Comparison of ENCODE assay signal across 8 cellular contexts in the genomic region with DNA sequence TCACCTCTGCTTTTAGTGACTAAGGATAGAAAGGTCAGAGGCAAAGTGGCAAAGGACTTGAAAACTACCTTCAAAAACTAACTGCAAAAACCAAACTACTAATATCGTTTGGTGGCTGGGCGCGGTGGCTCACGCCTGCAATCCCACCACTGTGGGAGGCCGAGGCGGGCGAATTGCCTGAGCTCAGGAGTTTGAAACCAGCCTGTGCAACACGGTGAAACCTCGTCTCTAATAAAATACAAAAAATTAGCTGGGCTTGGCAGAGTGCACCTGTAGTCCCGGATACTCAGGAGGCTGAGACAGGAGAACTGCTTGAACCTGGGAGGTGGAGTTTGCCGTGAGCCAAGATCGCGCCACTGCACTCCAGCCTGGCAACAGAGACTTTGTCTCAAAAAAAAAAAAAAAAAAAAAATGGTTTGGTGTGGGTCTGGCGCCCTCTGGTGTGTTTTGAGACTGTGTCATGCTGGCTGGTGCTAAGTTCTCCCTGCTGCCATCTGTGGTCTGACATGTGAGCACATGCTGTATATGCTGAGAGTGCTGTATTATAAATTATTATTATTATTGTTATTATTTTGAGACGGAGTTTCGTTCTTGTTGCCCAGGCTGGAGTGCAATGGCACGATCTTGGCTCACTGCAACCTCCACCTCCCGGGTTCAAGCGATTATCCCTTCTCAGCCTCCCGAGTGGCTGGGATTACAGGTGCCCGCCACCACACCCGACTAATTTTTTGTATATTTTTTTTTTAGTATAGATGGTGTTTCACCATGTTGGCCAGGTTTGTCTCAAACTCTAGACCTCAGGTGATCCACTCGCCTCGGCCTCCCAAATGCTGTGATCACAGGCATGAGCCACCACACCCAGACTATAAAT. TPM values are rescaled to one million over a fixed set of nuclear protein-coding genes. Genes with fewer than 3 reads are reported as not detected.
DNase-seq lines count a peak whose midpoint lies in the region; ATAC-seq, FAIRE-seq and TF ChIP-seq lines count a peak whose summit lies in the region.

No MANE protein-coding gene starts in this region.

- POLR2A ChIA-PET in K562 (lab: Yijun Ruan, JAX) = no interaction called here

- CTCF ChIA-PET in K562 (lab: Yijun Ruan, JAX; ENCODE audit: low intra/inter-chr PET ratio) = interaction anchor here (0.6 to 1.0 kb wide), 6 partner anchors 38 to 452 kb away, joined by 3 to 6 read pairs (median 4); no protein-coding TSS in a partner anchor

- 12% methylated on average over 12 of the region's 24 CpGs for WGBS in K562 (ENCODE audit: insufficient coverage, low coverage, missing lambda C conversion rate)

- ATAC-seq in HG02884 (IDR thresholded peaks at IDR 0.05; ENCODE audit: unreplicated experiment) = peak; percentile 67
- ATAC-seq in K562 = peak; percentile 99

- no peaks in the 10 kb centered on the region for H3K9me1 ChIP-seq in K562 (ENCODE audit: control insufficient read depth, insufficient read depth, low read length)

- no peaks in the 10 kb centered on the region for H4K20me1 ChIP-seq in K562 (replicated peaks; ENCODE audit: control insufficient read depth, insufficient read depth, low read length)

- in situ Hi-C loops in K562 (cut with MboI) = loop anchor here (25.0 kb wide), 1 partner anchor 259 kb away; no protein-coding TSS in a partner anchor

- H3K4me2 ChIP-seq in K562 (ENCODE audit: insufficient read depth, low read length) = no peak overlapping the region

- peak; percentile 67 for DNase-seq in activated gamma-delta T cell treated with Interleukin-2 at 50 U/mL for 16 hours
- no peak for DNase-seq in activated gamma-delta T cell (lab: John Stamatoyannopoulos, UW)
- DNase-seq in NCI-H1694 treated with DMSO at 0.1 percent for 48 hours (lab: John Stamatoyannopoulos, UW) = peak; percentile 64
- peak; percentile 42 for DNase-seq in T-helper 22 cell (ENCODE audit: low read depth)
- DNase-seq in K562 (ENCODE audit: extremely low read depth in 1 of 4, low spot score in 3 of 4) = peak; percentile 49 to 75 (median 61)
- DNase-seq in iPS-NIHi7 (ENCODE audit: extremely low spot score) = peak; percentile 85
- peak; percentile 41 to 44 for DNase-seq in stimulated activated CD4-positive, alpha-beta T cell treated with anti-CD3 and anti-CD28 coated beads, Interleukin-15, amount 100 ng/mL, for 48 hours (ENCODE audit: low read depth in 2 of 2)

- no peak overlapping the region for H2AFZ ChIP-seq in K562 (ENCODE audit: low read depth, low read length)

- no peaks in the 10 kb centered on the region for H3K4me1 ChIP-seq in K562 (replicated peaks in 1 of 2; ENCODE audit: control insufficient read depth in 2 of 2, insufficient read depth in 2 of 2, low read length in 2 of 2)

- peak; percentile 83 for FAIRE-seq in K562 (lab: Jason Lieb, UNC)

- no peak for TF ChIP-seq EP300 in K562 (IDR thresholded peaks at IDR 0.05; ENCODE audit: low read length)

- no TSS peak for BruUV-seq in K562 (replicated peaks; lab: Mats Ljungman, UMichigan)

- no peaks in the 10 kb centered on the region for H3K79me2 ChIP-seq in K562 (ENCODE audit: control insufficient read depth, insufficient read depth, low read length)

- H3K9ac ChIP-seq in K562 (ENCODE audit: insufficient read depth in 1 of 2, low read depth in 2 of 2, low read length in 2 of 2) = no peak overlapping the region

- TF ChIP-seq POLR2A in K562 (conservative IDR thresholded peaks at IDR 0.05) = no peak

- H3K4me3 ChIP-seq in K562 = no peak overlapping the region

- peaks cover 0 to 6% of the 10 kb centered on the region in 2 experiments; a peak in 2 of 5 replicates for H3K27me3 ChIP-seq in K562 (ENCODE audit: control insufficient read depth in 2 of 2, insufficient read depth in 2 of 2, low read length in 2 of 2)

- no peaks in the 10 kb centered on the region for H3K36me3 ChIP-seq in K562 (ENCODE audit: control insufficient read depth, insufficient read depth, low read length)

- H3K9me3 ChIP-seq in K562 (replicated peaks; ENCODE audit: control insufficient read depth, insufficient read depth, low read depth, low read length) = no peaks in the 10 kb centered on the region

- peak; percentile 71 to 99 (median 96) for TF ChIP-seq CTCF in K562 (IDR thresholded peaks at IDR 0.05 in 2 of 3, conservative IDR thresholded peaks at IDR 0.05 in 1 of 3; ENCODE audit: insufficient read depth in 2 of 3, low read depth in 1 of 3, low read length in 3 of 3)

- no peak overlapping the region for H3K27ac ChIP-seq in K562 (ENCODE audit: extremely low read depth, low read depth, low read length)

- intact Hi-C loops in K562 (cut with micrococcal nuclease) = loop anchor here (1.0 kb wide), 1 partner anchor 34 kb away; no protein-coding TSS in a partner anchor

- TF ChIP-seq RAD21 in K562 (CRISPR knock-in tag; conservative IDR thresholded peaks at IDR 0.05 in 1 of 2, IDR thresholded peaks at IDR 0.05 in 1 of 2) = peak in 1 of 2 experiments; percentile 51; a peak in 3 of 4 replicates

TF ChIP-seq in K562, 482 proteins besides CTCF, POLR2A, EP300 and RAD21 (continues in another document):
- TF ChIP-seq EHMT2 (IDR thresholded peaks at IDR 0.05) = no peak
- TF ChIP-seq ZNF316 (IDR thresholded peaks at IDR 0.05) = peak; percentile 64; the same call in 1 of the 2 replicates
- TF ChIP-seq GATAD2A (IDR thresholded peaks at IDR 0.05) = no peak
- TF ChIP-seq TARDBP (IDR thresholded peaks at IDR 0.05) = no peak
- TF ChIP-seq ZNF217 (CRISPR knock-in tag; IDR thresholded peaks at IDR 0.05) = no peak
- TF ChIP-seq ZC3H4 (CRISPR knock-in tag; IDR thresholded peaks at IDR 0.05; ENCODE audit: borderline replicate concordance) = no peak
- TF ChIP-seq, protein P1, sequence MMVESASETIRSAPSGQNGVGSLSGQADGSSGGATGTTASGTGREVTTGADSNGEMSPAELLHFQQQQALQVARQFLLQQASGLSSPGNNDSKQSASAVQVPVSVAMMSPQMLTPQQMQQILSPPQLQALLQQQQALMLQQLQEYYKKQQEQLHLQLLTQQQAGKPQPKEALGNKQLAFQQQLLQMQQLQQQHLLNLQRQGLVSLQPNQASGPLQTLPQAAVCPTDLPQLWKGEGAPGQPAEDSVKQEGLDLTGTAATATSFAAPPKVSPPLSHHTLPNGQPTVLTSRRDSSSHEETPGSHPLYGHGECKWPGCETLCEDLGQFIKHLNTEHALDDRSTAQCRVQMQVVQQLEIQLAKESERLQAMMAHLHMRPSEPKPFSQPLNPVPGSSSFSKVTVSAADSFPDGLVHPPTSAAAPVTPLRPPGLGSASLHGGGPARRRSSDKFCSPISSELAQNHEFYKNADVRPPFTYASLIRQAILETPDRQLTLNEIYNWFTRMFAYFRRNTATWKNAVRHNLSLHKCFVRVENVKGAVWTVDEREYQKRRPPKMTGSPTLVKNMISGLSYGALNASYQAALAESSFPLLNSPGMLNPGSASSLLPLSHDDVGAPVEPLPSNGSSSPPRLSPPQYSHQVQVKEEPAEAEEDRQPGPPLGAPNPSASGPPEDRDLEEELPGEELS (CRISPR knock-in tag; IDR thresholded peaks at IDR 0.05; ENCODE audit: borderline replicate concordance) = no peak
- no peak for TF ChIP-seq NCOR1 (IDR thresholded peaks at IDR 0.05)
- TF ChIP-seq ZNF764 (CRISPR knock-in tag; IDR thresholded peaks at IDR 0.05; ENCODE audit: low read depth) = no peak
- TF ChIP-seq DIDO1 (tag; IDR thresholded peaks at IDR 0.05; ENCODE audit: low read depth) = no peak
- TF ChIP-seq ZNF324 (CRISPR knock-in tag; IDR thresholded peaks at IDR 0.05) = no peak
- peak; percentile 48 for TF ChIP-seq MYC (IDR thresholded peaks at IDR 0.05; ENCODE audit: low read depth, low read length)
- no peak for TF ChIP-seq MYC (CRISPR knock-in tag; IDR thresholded peaks at IDR 0.05; ENCODE audit: borderline replicate concordance, low read depth)

RNA-seq across cellular contexts. Expression of gene RNF17, which starts 36.0 kb away (rescaled TPM):
- 0.05 and 1.8 TPM in 2 replicates for total RNA-seq in K562 (2011; cell fraction: chromatin; rRNA removed; ENCODE audit: low replicate concordance)
- 0.26 TPM in 1 of 2 replicates, not detected in the other for total RNA-seq in K562 (2011; cell fraction: nucleolus; rRNA removed)
- total RNA-seq in K562 (2011; cell fraction: nucleoplasm; rRNA removed) = 0.29 TPM in 1 of 2 replicates, not detected in the other
- 0.23 and 0.69 TPM in 2 replicates for total RNA-seq in K562 (2014; rRNA removed)
- 0.54 and 0.65 TPM in 2 replicates for total RNA-seq in K562 (2014; rRNA removed; fragmentation: Illumina TruSeq; extraction: Trizol)
- total RNA-seq in K562 (2015; rRNA removed; fragmentation: Illumina TruSeq; extraction: Trizol) = 0.45 and 0.58 TPM in 2 replicates
- 0.45 and 0.58 TPM in 2 replicates for total RNA-seq in K562 (2021)
- 0.11 and 0.51 TPM in 2 replicates for polyA plus RNA-seq in K562 (2011; rRNA removed)
- polyA plus RNA-seq in K562 (2011; cell fraction: cytosol; rRNA removed) = 0.13 TPM in 1 of 2 replicates, not detected in the other
- polyA plus RNA-seq in K562 (2011; cell fraction: nucleus; rRNA removed) = 0.09 and 0.84 TPM in 2 replicates
- 0.44 and 1.3 TPM in 2 replicates for polyA plus RNA-seq in K562 (2012)
- polyA plus RNA-seq in K562 (2014; fragmentation: Illumina TruSeq; extraction: Trizol) = 0.59 and 0.75 TPM in 2 replicates
- polyA plus RNA-seq in K562 (2014; fragmentation: Nextera tagmentation; extraction: Ambion mirVana) = under 1 TPM; 0.25 to 0.42 TPM
- polyA plus RNA-seq in K562 (2014; rRNA removed) = 0.90 and 1.1 TPM in 2 replicates
- polyA minus RNA-seq in K562 (2011; rRNA and poly(A)+ RNA removed) = 0.11 and 0.78 TPM in 2 replicates
- polyA minus RNA-seq in K562 (2011; cell fraction: cytosol; rRNA and poly(A)+ RNA removed) = not detected in 2 replicates
- polyA minus RNA-seq in K562 (2011; cell fraction: nucleus; rRNA and poly(A)+ RNA removed) = 0.78 TPM in 1 of 2 replicates, not detected in the other

RNA-seq across cellular contexts. Expression of gene ATP12A, which starts 47.8 kb away (rescaled TPM):
- not detected in 2 replicates for total RNA-seq in K562 (2011; cell fraction: chromatin; rRNA removed; ENCODE audit: low replicate concordance)
- total RNA-seq in K562 (2011; cell fraction: nucleolus; rRNA removed) = not detected in 2 replicates
- not detected in 2 replicates for total RNA-seq in K562 (2011; cell fraction: nucleoplasm; rRNA removed)
- total RNA-seq in K562 (2014; rRNA removed) = not detected in 2 replicates
- not detected in 2 replicates for total RNA-seq in K562 (2014; rRNA removed; fragmentation: Illumina TruSeq; extraction: Trizol)
- total RNA-seq in K562 (2015; rRNA removed; fragmentation: Illumina TruSeq; extraction: Trizol) = not detected in 2 replicates
- total RNA-seq in K562 (2021) = not detected in 2 replicates
- polyA plus RNA-seq in K562 (2011; rRNA removed) = not detected in 2 replicates
- not detected in 2 replicates for polyA plus RNA-seq in K562 (2011; cell fraction: cytosol; rRNA removed)
- polyA plus RNA-seq in K562 (2011; cell fraction: nucleus; rRNA removed) = not detected in 2 replicates
- polyA plus RNA-seq in K562 (2012) = not detected in 2 replicates
- polyA plus RNA-seq in K562 (2014; fragmentation: Illumina TruSeq; extraction: Trizol) = not detected in 2 replicates
- polyA plus RNA-seq in K562 (2014; fragmentation: Nextera tagmentation; extraction: Ambion mirVana) = not detected
- not detected in 2 replicates for polyA plus RNA-seq in K562 (2014; rRNA removed)
- polyA minus RNA-seq in K562 (2011; rRNA and poly(A)+ RNA removed) = not detected in 2 replicates
- polyA minus RNA-seq in K562 (2011; cell fraction: cytosol; rRNA and poly(A)+ RNA removed) = not detected in 2 replicates
- polyA minus RNA-seq in K562 (2011; cell fraction: nucleus; rRNA and poly(A)+ RNA removed) = not detected in 2 replicates
